Comparison of ENCODE assay signal across 8 cellular contexts in genomic region chr5:5886812-5887486, GRCh38.
DNase-seq lines count a peak whose midpoint lies in the region; ATAC-seq and TF ChIP-seq lines count a peak whose summit lies in the region.

No MANE protein-coding gene starts in this region.

- no peak overlapping the region for H3K4me3 Mint-ChIP-seq in activated T-cell treated with anti-CD3 and anti-CD28 coated beads, Interleukin-2, amount 50 U/mL, for 24 hours

- no peak overlapping the region for H3K4me3 ChIP-seq in DOHH2 (ENCODE audit: low read length)
- H3K4me3 ChIP-seq in LNCaP clone FGC (ENCODE audit: low read depth, low read length), result no peak overlapping the region
- no peak overlapping the region for H3K4me3 ChIP-seq in right lobe of liver

- H4K20me1 ChIP-seq in DOHH2 (ENCODE audit: control insufficient read depth, insufficient read depth, low read depth, low read length), result no peaks in the 10 kb centered on the region

- H3F3A ChIP-seq in DOHH2 (ENCODE audit: control insufficient read depth, insufficient read depth), result no peaks in the 10 kb centered on the region

- 9% methylated on average over 17 of the region's 42 CpGs for WGBS in right lobe of liver (ENCODE audit: insufficient coverage, low coverage, low lambda C conversion rate, missing lambda C conversion rate)

- ATAC-seq in GM21381 (IDR thresholded peaks at IDR 0.05; ENCODE audit: unreplicated experiment) (peak; percentile 76), right lobe of liver (peak; percentile 93 to 97 (median 96))

- no peaks in the 10 kb centered on the region for H3K9me2 ChIP-seq in DOHH2 (replicated peaks; ENCODE audit: control insufficient read depth, low read length)

- H3K9me3 Mint-ChIP-seq in activated T-cell treated with anti-CD3 and anti-CD28 coated beads, Interleukin-2, amount 50 U/mL, for 24 hours, result no peaks in the 10 kb centered on the region

- H3K36me3 ChIP-seq in DOHH2 (ENCODE audit: control insufficient read depth, low read length) (no peaks in the 10 kb centered on the region), right lobe of liver (no peaks in the 10 kb centered on the region)

- H3K27ac Mint-ChIP-seq in activated T-cell treated with anti-CD3 and anti-CD28 coated beads, Interleukin-2, amount 50 U/mL, for 24 hours, result no peak overlapping the region

- peak; percentile 68 for TF ChIP-seq CTCF in DOHH2 (IDR thresholded peaks at IDR 0.05; ENCODE audit: low read depth, low read length, poor library complexity, severe bottlenecking)
- TF ChIP-seq CTCF in LNCaP clone FGC (IDR thresholded peaks at IDR 0.05; ENCODE audit: control insufficient read depth, extremely low read depth, insufficient read depth), result peak; percentile 99
- TF ChIP-seq CTCF in right lobe of liver (IDR thresholded peaks at IDR 0.05), result peak; percentile 50 to 77 (median 69)

- TF ChIP-seq POLR2A in right lobe of liver (IDR thresholded peaks at IDR 0.05), result no peak

- no peaks in the 10 kb centered on the region for H3K36me3 Mint-ChIP-seq in activated T-cell treated with anti-CD3 and anti-CD28 coated beads, Interleukin-2, amount 50 U/mL, for 24 hours (ENCODE audit: low read depth)

- H3K4me2 ChIP-seq in DOHH2 (ENCODE audit: low read length), result no peak overlapping the region

- H3K4me1 ChIP-seq in DOHH2 (ENCODE audit: control insufficient read depth, low read length), result no peaks in the 10 kb centered on the region
- no peaks in the 10 kb centered on the region for H3K4me1 ChIP-seq in right lobe of liver

- intact Hi-C loops in right lobe of liver (cut with DNase I), result loop anchor here in 1 of 2 donors (10.0 kb wide), 1 partner anchor 658 kb away; no protein-coding TSS in a partner anchor

- H3K27ac ChIP-seq in DOHH2 (ENCODE audit: low read depth, low read length), result no peak overlapping the region
- no peak overlapping the region for H3K27ac ChIP-seq in right lobe of liver

- no peak for DNase-seq in LNCaP clone FGC (ENCODE audit: low read depth)
- peak; percentile 54 for DNase-seq in activated T-cell treated with anti-CD3 and anti-CD28 coated beads, Interleukin-2, amount 50 U/mL, for 24 hours
- peak; percentile 43 to 64 (median 63) for DNase-seq in right lobe of liver
- DNase-seq in Ammon's horn (ENCODE audit: low spot score), result no peak
- DNase-seq in dedifferentiated amniotic fluid mesenchymal stem cell (ENCODE audit: extremely low spot score), result no peak
- DNase-seq in H4 (ENCODE audit: low spot score), result no peak

- H3K79me2 ChIP-seq in DOHH2 (ENCODE audit: control insufficient read depth, low read length), result no peaks in the 10 kb centered on the region

- H3K9me3 ChIP-seq in DOHH2 (ENCODE audit: control insufficient read depth, insufficient read depth, low read length) (no peaks in the 10 kb centered on the region), right lobe of liver (no peaks in the 10 kb centered on the region)

- H3K27me3 ChIP-seq in DOHH2 (ENCODE audit: control insufficient read depth, low read length), result no peaks in the 10 kb centered on the region
- H3K27me3 ChIP-seq in right lobe of liver, result no peaks in the 10 kb centered on the region

- H3K4me1 Mint-ChIP-seq in activated T-cell treated with anti-CD3 and anti-CD28 coated beads, Interleukin-2, amount 50 U/mL, for 24 hours (ENCODE audit: low read depth), result no peaks in the 10 kb centered on the region

- H3K27me3 Mint-ChIP-seq in activated T-cell treated with anti-CD3 and anti-CD28 coated beads, Interleukin-2, amount 50 U/mL, for 24 hours, result peaks cover 20% of the 10 kb centered on the region

Comparison
In these comparisons a context has a peak if more than half of its experiments do, and no peak if none do; other contexts are left out.
1. DNase-seq: peak in activated T-cell treated with anti-CD3 and anti-CD28 coated beads, Interleukin-2, amount 50 U/mL, for 24 hours (single experiment) and right lobe of liver (3 of 3); none in LNCaP clone FGC (single experiment), Ammon's horn (single experiment), dedifferentiated amniotic fluid mesenchymal stem cell (single experiment) and H4 (single experiment).
2. Peak in every context shown above with its lines, with median percentiles within 50 percentile points of each other: CTCF ChIP-seq.